ENCODE assay signal across 8 cellular contexts in genomic region chr7:16754869-16755317, GRCh38. TPM values are rescaled to one million over a fixed set of nuclear protein-coding genes. Genes with fewer than 3 reads are reported as not detected.
DNase-seq lines count a peak whose midpoint lies in the region; ATAC-seq lines count a peak whose summit lies in the region.

No MANE protein-coding gene starts in this region.

- no peaks in the 10 kb centered on the region for H3K36me3 ChIP-seq in thymus (ENCODE audit: control insufficient read depth, insufficient read depth)

- 45% methylated on average over 5 of the region's 5 CpGs for WGBS in thymus

- no peak overlapping the region for H3K27ac ChIP-seq in thymus (ENCODE audit: low read depth)

- CTCF ChIA-PET in activated naive CD4-positive, alpha-beta T cell treated with anti-CD3 and anti-CD28 coated beads for 36 hours (lab: Charles Lee): interaction anchor here (0.6 kb wide), 1 partner anchor 67 kb away, joined by 3 read pairs; no protein-coding TSS in a partner anchor
- CTCF ChIA-PET in activated CD4-positive, alpha-beta memory T cell treated with anti-CD3 and anti-CD28 coated beads, Interleukin-2, amount 10 ng/mL, durations not matched to agents 7 days and 5 days (lab: Charles Lee): interaction anchor here (0.7 to 1.5 kb wide), 2 partner anchors 60 to 190 kb away, joined by 3 read pairs; no protein-coding TSS in a partner anchor

- no peaks in the 10 kb centered on the region for H3K36me3 Mint-ChIP-seq in activated naive CD4-positive, alpha-beta T cell treated with anti-CD3 and anti-CD28 coated beads for 36 hours (ENCODE audit: low read depth)
- H3K36me3 Mint-ChIP-seq in activated CD4-positive, alpha-beta memory T cell treated with anti-CD3 and anti-CD28 coated beads, Interleukin-2, amount 10 ng/mL, durations not matched to agents 7 days and 5 days (ENCODE audit: low read depth): no peaks in the 10 kb centered on the region
- H3K36me3 Mint-ChIP-seq in immature natural killer cell: no peaks in the 10 kb centered on the region

- peaks cover 31% of the 10 kb centered on the region for H3K27me3 Mint-ChIP-seq in activated naive CD4-positive, alpha-beta T cell treated with anti-CD3 and anti-CD28 coated beads for 36 hours (ENCODE audit: low read depth)
- H3K27me3 Mint-ChIP-seq in activated CD4-positive, alpha-beta memory T cell treated with anti-CD3 and anti-CD28 coated beads, Interleukin-2, amount 10 ng/mL, durations not matched to agents 7 days and 5 days: peaks cover 27% of the 10 kb centered on the region
- peaks cover 5 to 16% (median 13%) of the 10 kb centered on the region in 3 donors for H3K27me3 Mint-ChIP-seq in immature natural killer cell (ENCODE audit: low read depth in 3 of 3)

- POLR2A ChIA-PET in activated CD4-positive, alpha-beta memory T cell treated with anti-CD3 and anti-CD28 coated beads, Interleukin-2, amount 10 ng/mL, durations not matched to agents 7 days and 5 days (lab: Charles Lee): no interaction called here

- H3K4me3 ChIP-seq in thymus (ENCODE audit: low read length): peak overlapping the region; percentile 68

- intact Hi-C loops in activated naive CD4-positive, alpha-beta T cell treated with anti-CD3 and anti-CD28 coated beads for 36 hours (cut with micrococcal nuclease): no loop called here

- H3K9me3 Mint-ChIP-seq in activated naive CD4-positive, alpha-beta T cell treated with anti-CD3 and anti-CD28 coated beads for 36 hours: no peaks in the 10 kb centered on the region
- no peaks in the 10 kb centered on the region for H3K9me3 Mint-ChIP-seq in activated CD4-positive, alpha-beta memory T cell treated with anti-CD3 and anti-CD28 coated beads, Interleukin-2, amount 10 ng/mL, durations not matched to agents 7 days and 5 days
- H3K9me3 Mint-ChIP-seq in immature natural killer cell: no peaks in the 10 kb centered on the region

- H3K27me3 ChIP-seq in thymus (ENCODE audit: control insufficient read depth, insufficient read depth): peaks cover 4% of the 10 kb centered on the region

- no peaks in the 10 kb centered on the region for H3K9me3 ChIP-seq in thymus (ENCODE audit: control insufficient read depth)

- peaks cover 10% of the 10 kb centered on the region for H3K4me1 Mint-ChIP-seq in activated naive CD4-positive, alpha-beta T cell treated with anti-CD3 and anti-CD28 coated beads for 36 hours (ENCODE audit: low read depth)
- peaks cover 11% of the 10 kb centered on the region for H3K4me1 Mint-ChIP-seq in activated CD4-positive, alpha-beta memory T cell treated with anti-CD3 and anti-CD28 coated beads, Interleukin-2, amount 10 ng/mL, durations not matched to agents 7 days and 5 days
- peaks cover 22 to 28% of the 10 kb centered on the region in 2 donors for H3K4me1 Mint-ChIP-seq in immature natural killer cell

- DNase-seq in activated naive CD4-positive, alpha-beta T cell treated with anti-CD3 and anti-CD28 coated beads for 36 hours: no peak
- no peak for DNase-seq in activated naive CD4-positive, alpha-beta T cell treated with Interleukin-2 at 50 U/mL for 16 hours
- no peak for DNase-seq in activated CD4-positive, alpha-beta memory T cell treated with anti-CD3 and anti-CD28 coated beads, Interleukin-2, amount 10 ng/mL, durations not matched to agents 7 days and 5 days
- no peak for DNase-seq in immature natural killer cell
- no peak for DNase-seq in midbrain (lab: John Stamatoyannopoulos, UW)
- no peak for DNase-seq in SHP77 treated with DMSO at 0.1 percent for 48 hours (lab: John Stamatoyannopoulos, UW)

- H3K27ac Mint-ChIP-seq in activated naive CD4-positive, alpha-beta T cell treated with anti-CD3 and anti-CD28 coated beads for 36 hours: no peak overlapping the region
- no peak overlapping the region for H3K27ac Mint-ChIP-seq in activated CD4-positive, alpha-beta memory T cell treated with anti-CD3 and anti-CD28 coated beads, Interleukin-2, amount 10 ng/mL, durations not matched to agents 7 days and 5 days
- no peak overlapping the region for H3K27ac Mint-ChIP-seq in immature natural killer cell

- peaks cover 8% of the 10 kb centered on the region for H3K4me1 ChIP-seq in thymus (ENCODE audit: control insufficient read depth, insufficient read depth, low read length)

- no peak for ATAC-seq in GM21447 (IDR thresholded peaks at IDR 0.05; ENCODE audit: unreplicated experiment)

- peak overlapping the region; percentile 76 for H3K4me3 Mint-ChIP-seq in activated naive CD4-positive, alpha-beta T cell treated with anti-CD3 and anti-CD28 coated beads for 36 hours
- peak overlapping the region; percentile 72 for H3K4me3 Mint-ChIP-seq in activated CD4-positive, alpha-beta memory T cell treated with anti-CD3 and anti-CD28 coated beads, Interleukin-2, amount 10 ng/mL, durations not matched to agents 7 days and 5 days
- H3K4me3 Mint-ChIP-seq in immature natural killer cell: peak overlapping the region; percentile 79 to 97 (median 84)

RNA-seq across cellular contexts. Expression of gene TSPAN13, which starts 1.3 kb away (rescaled TPM):
- total RNA-seq in activated naive CD4-positive, alpha-beta T cell treated with anti-CD3 and anti-CD28 coated beads for 36 hours: under 1 TPM; 0.35 to 0.52 TPM
- under 1 TPM; 0.40 to 0.48 TPM for total RNA-seq in activated CD4-positive, alpha-beta memory T cell treated with anti-CD3 and anti-CD28 coated beads, Interleukin-2, amount 10 ng/mL, durations not matched to agents 7 days and 5 days
- polyA plus RNA-seq in immature natural killer cell (1 to 10 TPM in 1 of 3 donors, under 1 TPM in 2; 0.75 to 4.7 (median 0.96) TPM), thymus (51.9 TPM)

RNA-seq across cellular contexts. Expression of gene AGR2, which starts 49.9 kb away (rescaled TPM):
- total RNA-seq in activated naive CD4-positive, alpha-beta T cell treated with anti-CD3 and anti-CD28 coated beads for 36 hours: not detected
- not detected for total RNA-seq in activated CD4-positive, alpha-beta memory T cell treated with anti-CD3 and anti-CD28 coated beads, Interleukin-2, amount 10 ng/mL, durations not matched to agents 7 days and 5 days
- polyA plus RNA-seq in immature natural killer cell (not detected), thymus (4.5 TPM)
